Comparison of ENCODE assay signal across 1 cellular context in the genomic region with DNA sequence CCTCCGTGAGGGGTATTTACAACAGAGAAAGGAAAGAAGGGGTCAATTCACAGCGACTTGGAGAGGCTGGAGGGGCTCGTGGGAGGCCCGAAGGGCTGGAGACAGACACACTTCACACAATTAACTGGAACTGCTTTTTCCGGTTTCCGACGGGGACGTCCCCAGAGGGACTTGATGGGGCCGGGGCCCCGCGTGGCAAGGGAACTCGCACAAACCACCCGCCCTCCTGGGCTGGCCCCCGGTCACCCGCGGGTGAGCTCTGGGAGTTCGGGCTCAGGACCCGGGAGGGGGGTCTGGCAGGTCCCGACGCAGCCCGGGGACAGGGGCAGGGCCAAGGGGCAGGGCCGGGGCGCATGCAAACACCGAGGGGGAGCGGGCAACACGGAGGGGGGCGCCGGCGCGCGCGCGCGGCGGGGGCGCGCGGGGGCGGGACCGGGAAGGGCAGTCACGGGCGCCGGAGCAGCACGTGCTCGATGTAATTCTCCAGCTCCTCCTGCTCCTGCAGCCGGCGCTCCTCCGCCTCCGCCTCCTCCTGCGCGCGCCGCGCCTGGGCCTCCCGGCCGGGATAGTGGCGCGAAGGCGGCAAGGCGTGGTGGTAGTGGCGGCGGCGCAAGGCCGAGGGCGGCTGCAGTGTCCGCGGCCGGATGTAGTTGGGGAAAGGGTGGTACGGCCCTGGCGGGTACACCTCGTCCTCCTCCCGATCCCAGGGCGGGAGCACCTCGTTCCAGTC.
TF ChIP-seq lines count a peak whose summit lies in the region.

No MANE protein-coding gene starts in this region.

TF ChIP-seq in K562, 482 proteins besides CTCF, POLR2A, EP300 and RAD21 (continued from another document and continues in another):
- TF ChIP-seq, protein P1, sequence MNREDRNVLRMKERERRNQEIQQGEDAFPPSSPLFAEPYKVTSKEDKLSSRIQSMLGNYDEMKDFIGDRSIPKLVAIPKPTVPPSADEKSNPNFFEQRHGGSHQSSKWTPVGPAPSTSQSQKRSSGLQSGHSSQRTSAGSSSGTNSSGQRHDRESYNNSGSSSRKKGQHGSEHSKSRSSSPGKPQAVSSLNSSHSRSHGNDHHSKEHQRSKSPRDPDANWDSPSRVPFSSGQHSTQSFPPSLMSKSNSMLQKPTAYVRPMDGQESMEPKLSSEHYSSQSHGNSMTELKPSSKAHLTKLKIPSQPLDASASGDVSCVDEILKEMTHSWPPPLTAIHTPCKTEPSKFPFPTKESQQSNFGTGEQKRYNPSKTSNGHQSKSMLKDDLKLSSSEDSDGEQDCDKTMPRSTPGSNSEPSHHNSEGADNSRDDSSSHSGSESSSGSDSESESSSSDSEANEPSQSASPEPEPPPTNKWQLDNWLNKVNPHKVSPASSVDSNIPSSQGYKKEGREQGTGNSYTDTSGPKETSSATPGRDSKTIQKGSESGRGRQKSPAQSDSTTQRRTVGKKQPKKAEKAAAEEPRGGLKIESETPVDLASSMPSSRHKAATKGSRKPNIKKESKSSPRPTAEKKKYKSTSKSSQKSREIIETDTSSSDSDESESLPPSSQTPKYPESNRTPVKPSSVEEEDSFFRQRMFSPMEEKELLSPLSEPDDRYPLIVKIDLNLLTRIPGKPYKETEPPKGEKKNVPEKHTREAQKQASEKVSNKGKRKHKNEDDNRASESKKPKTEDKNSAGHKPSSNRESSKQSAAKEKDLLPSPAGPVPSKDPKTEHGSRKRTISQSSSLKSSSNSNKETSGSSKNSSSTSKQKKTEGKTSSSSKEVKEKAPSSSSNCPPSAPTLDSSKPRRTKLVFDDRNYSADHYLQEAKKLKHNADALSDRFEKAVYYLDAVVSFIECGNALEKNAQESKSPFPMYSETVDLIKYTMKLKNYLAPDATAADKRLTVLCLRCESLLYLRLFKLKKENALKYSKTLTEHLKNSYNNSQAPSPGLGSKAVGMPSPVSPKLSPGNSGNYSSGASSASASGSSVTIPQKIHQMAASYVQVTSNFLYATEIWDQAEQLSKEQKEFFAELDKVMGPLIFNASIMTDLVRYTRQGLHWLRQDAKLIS (CRISPR knock-in tag; IDR thresholded peaks at IDR 0.05) = no peak
- TF ChIP-seq CSDE1 (IDR thresholded peaks at IDR 0.05) (no peak), TBL1XR1 (IDR thresholded peaks at IDR 0.05; ENCODE audit: low read length in 2 of 2) (no peak), PRPF4 (IDR thresholded peaks at IDR 0.05; ENCODE audit: insufficient read depth, low read depth, low read length, poor library complexity, severe bottlenecking) (no peak), ELF4 (CRISPR knock-in tag; IDR thresholded peaks at IDR 0.05) (no peak), TRIM28 (IDR thresholded peaks at IDR 0.05) (no peak), RFX7 (CRISPR knock-in tag; IDR thresholded peaks at IDR 0.05) (no peak), RBM17 (IDR thresholded peaks at IDR 0.05; ENCODE audit: borderline replicate concordance, low read depth, low read length) (no peak), ZNF830 (CRISPR knock-in tag; IDR thresholded peaks at IDR 0.05) (no peak), KDM2B (CRISPR knock-in tag; IDR thresholded peaks at IDR 0.05) (0 out of 2 replicates have a peak, but pooled peaks have one; percentile 28), ZBTB17 (CRISPR knock-in tag; IDR thresholded peaks at IDR 0.05) (no peak), ASH1L (IDR thresholded peaks at IDR 0.05; ENCODE audit: borderline replicate concordance, low read depth, partially characterized antibody) (no peak), SMARCA5 (IDR thresholded peaks at IDR 0.05) (no peak), SNIP1 (IDR thresholded peaks at IDR 0.05; ENCODE audit: low read depth) (no peak), FIP1L1 (IDR thresholded peaks at IDR 0.05; ENCODE audit: low read depth, low read length, poor library complexity, severe bottlenecking) (peak; percentile 22), DNMT1 (IDR thresholded peaks at IDR 0.05) (no peak), ZNF589 (CRISPR knock-in tag; IDR thresholded peaks at IDR 0.05; ENCODE audit: low read depth) (no peak), CBFA2T2 (conservative IDR thresholded peaks at IDR 0.05) (no peak), NELFE (IDR thresholded peaks at IDR 0.05; ENCODE audit: insufficient read depth, insufficient read length) (no peak), PTBP1 (IDR thresholded peaks at IDR 0.05; ENCODE audit: low read depth, low read length) (no peak), HDAC6 (IDR thresholded peaks at IDR 0.05; ENCODE audit: low read depth, low read length) (no peak), NR3C1 (CRISPR knock-in tag; IDR thresholded peaks at IDR 0.05) (no peak; the same call in 1 of the 2 replicates), KLF16 (IDR thresholded peaks at IDR 0.05) (no peak), TBP (optimal IDR thresholded peaks at IDR 0.05; ENCODE audit: low read depth, low read length) (no peak), ZNF707 (CRISPR knock-in tag; conservative IDR thresholded peaks at IDR 0.05) (no peak), SREBF1 (IDR thresholded peaks at IDR 0.05; ENCODE audit: borderline replicate concordance, low read depth, low read length) (no peak), NR2C2 (CRISPR knock-in tag; IDR thresholded peaks at IDR 0.05) (no peak), NR2C2 (tag; IDR thresholded peaks at IDR 0.05) (no peak), HNRNPL (IDR thresholded peaks at IDR 0.05; ENCODE audit: low read depth, low read length) (no peak)
- TF ChIP-seq, protein P2, sequence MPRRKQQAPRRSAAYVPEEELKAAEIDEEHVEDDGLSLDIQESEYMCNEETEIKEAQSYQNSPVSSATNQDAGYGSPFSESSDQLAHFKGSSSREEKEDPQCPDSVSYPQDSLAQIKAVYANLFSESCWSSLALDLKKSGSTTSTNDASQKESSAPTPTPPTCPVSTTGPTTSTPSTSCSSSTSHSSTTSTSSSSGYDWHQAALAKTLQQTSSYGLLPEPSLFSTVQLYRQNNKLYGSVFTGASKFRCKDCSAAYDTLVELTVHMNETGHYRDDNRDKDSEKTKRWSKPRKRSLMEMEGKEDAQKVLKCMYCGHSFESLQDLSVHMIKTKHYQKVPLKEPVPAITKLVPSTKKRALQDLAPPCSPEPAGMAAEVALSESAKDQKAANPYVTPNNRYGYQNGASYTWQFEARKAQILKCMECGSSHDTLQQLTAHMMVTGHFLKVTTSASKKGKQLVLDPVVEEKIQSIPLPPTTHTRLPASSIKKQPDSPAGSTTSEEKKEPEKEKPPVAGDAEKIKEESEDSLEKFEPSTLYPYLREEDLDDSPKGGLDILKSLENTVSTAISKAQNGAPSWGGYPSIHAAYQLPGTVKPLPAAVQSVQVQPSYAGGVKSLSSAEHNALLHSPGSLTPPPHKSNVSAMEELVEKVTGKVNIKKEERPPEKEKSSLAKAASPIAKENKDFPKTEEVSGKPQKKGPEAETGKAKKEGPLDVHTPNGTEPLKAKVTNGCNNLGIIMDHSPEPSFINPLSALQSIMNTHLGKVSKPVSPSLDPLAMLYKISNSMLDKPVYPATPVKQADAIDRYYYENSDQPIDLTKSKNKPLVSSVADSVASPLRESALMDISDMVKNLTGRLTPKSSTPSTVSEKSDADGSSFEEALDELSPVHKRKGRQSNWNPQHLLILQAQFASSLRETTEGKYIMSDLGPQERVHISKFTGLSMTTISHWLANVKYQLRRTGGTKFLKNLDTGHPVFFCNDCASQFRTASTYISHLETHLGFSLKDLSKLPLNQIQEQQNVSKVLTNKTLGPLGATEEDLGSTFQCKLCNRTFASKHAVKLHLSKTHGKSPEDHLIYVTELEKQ (CRISPR knock-in tag; IDR thresholded peaks at IDR 0.05) = no peak
- TF ChIP-seq, protein P3, sequence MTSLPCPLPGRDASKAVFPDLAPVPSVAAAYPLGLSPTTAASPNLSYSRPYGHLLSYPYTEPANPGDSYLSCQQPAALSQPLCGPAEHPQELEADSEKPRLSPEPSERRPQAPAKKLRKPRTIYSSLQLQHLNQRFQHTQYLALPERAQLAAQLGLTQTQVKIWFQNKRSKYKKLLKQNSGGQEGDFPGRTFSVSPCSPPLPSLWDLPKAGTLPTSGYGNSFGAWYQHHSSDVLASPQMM (CRISPR knock-in tag; IDR thresholded peaks at IDR 0.05) = no peak
- TF ChIP-seq, protein P4, sequence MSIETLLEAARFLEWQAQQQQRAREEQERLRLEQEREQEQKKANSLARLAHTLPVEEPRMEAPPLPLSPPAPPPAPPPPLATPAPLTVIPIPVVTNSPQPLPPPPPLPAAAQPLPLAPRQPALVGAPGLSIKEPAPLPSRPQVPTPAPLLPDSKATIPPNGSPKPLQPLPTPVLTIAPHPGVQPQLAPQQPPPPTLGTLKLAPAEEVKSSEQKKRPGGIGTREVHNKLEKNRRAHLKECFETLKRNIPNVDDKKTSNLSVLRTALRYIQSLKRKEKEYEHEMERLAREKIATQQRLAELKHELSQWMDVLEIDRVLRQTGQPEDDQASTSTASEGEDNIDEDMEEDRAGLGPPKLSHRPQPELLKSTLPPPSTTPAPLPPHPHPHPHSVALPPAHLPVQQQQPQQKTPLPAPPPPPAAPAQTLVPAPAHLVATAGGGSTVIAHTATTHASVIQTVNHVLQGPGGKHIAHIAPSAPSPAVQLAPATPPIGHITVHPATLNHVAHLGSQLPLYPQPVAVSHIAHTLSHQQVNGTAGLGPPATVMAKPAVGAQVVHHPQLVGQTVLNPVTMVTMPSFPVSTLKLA (conservative IDR thresholded peaks at IDR 0.05) = peak; percentile 22 to 64; a peak in 2 of 4 replicates
- TF ChIP-seq, protein P5, sequence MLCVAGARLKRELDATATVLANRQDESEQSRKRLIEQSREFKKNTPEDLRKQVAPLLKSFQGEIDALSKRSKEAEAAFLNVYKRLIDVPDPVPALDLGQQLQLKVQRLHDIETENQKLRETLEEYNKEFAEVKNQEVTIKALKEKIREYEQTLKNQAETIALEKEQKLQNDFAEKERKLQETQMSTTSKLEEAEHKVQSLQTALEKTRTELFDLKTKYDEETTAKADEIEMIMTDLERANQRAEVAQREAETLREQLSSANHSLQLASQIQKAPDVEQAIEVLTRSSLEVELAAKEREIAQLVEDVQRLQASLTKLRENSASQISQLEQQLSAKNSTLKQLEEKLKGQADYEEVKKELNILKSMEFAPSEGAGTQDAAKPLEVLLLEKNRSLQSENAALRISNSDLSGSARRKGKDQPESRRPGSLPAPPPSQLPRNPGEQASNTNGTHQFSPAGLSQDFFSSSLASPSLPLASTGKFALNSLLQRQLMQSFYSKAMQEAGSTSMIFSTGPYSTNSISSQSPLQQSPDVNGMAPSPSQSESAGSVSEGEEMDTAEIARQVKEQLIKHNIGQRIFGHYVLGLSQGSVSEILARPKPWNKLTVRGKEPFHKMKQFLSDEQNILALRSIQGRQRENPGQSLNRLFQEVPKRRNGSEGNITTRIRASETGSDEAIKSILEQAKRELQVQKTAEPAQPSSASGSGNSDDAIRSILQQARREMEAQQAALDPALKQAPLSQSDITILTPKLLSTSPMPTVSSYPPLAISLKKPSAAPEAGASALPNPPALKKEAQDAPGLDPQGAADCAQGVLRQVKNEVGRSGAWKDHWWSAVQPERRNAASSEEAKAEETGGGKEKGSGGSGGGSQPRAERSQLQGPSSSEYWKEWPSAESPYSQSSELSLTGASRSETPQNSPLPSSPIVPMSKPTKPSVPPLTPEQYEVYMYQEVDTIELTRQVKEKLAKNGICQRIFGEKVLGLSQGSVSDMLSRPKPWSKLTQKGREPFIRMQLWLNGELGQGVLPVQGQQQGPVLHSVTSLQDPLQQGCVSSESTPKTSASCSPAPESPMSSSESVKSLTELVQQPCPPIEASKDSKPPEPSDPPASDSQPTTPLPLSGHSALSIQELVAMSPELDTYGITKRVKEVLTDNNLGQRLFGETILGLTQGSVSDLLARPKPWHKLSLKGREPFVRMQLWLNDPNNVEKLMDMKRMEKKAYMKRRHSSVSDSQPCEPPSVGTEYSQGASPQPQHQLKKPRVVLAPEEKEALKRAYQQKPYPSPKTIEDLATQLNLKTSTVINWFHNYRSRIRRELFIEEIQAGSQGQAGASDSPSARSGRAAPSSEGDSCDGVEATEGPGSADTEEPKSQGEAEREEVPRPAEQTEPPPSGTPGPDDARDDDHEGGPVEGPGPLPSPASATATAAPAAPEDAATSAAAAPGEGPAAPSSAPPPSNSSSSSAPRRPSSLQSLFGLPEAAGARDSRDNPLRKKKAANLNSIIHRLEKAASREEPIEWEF (CRISPR knock-in tag; IDR thresholded peaks at IDR 0.05) = no peak
- TF ChIP-seq, protein P6, sequence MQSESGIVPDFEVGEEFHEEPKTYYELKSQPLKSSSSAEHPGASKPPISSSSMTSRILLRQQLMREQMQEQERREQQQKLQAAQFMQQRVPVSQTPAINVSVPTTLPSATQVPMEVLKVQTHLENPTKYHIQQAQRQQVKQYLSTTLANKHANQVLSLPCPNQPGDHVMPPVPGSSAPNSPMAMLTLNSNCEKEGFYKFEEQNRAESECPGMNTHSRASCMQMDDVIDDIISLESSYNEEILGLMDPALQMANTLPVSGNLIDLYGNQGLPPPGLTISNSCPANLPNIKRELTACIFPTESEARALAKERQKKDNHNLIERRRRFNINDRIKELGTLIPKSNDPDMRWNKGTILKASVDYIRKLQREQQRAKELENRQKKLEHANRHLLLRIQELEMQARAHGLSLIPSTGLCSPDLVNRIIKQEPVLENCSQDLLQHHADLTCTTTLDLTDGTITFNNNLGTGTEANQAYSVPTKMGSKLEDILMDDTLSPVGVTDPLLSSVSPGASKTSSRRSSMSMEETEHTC (IDR thresholded peaks at IDR 0.05) = peak; percentile 60; the same call in 1 of the 2 replicates
- TF ChIP-seq, protein P7, sequence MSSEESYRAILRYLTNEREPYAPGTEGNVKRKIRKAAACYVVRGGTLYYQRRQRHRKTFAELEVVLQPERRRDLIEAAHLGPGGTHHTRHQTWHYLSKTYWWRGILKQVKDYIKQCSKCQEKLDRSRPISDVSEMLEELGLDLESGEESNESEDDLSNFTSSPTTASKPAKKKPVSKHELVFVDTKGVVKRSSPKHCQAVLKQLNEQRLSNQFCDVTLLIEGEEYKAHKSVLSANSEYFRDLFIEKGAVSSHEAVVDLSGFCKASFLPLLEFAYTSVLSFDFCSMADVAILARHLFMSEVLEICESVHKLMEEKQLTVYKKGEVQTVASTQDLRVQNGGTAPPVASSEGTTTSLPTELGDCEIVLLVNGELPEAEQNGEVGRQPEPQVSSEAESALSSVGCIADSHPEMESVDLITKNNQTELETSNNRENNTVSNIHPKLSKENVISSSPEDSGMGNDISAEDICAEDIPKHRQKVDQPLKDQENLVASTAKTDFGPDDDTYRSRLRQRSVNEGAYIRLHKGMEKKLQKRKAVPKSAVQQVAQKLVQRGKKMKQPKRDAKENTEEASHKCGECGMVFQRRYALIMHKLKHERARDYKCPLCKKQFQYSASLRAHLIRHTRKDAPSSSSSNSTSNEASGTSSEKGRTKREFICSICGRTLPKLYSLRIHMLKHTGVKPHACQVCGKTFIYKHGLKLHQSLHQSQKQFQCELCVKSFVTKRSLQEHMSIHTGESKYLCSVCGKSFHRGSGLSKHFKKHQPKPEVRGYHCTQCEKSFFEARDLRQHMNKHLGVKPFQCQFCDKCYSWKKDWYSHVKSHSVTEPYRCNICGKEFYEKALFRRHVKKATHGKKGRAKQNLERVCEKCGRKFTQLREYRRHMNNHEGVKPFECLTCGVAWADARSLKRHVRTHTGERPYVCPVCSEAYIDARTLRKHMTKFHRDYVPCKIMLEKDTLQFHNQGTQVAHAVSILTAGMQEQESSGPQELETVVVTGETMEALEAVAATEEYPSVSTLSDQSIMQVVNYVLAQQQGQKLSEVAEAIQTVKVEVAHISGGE (CRISPR knock-in tag; IDR thresholded peaks at IDR 0.05) = no peak; a peak in 1 of 6 replicates
- TF ChIP-seq, protein P8, sequence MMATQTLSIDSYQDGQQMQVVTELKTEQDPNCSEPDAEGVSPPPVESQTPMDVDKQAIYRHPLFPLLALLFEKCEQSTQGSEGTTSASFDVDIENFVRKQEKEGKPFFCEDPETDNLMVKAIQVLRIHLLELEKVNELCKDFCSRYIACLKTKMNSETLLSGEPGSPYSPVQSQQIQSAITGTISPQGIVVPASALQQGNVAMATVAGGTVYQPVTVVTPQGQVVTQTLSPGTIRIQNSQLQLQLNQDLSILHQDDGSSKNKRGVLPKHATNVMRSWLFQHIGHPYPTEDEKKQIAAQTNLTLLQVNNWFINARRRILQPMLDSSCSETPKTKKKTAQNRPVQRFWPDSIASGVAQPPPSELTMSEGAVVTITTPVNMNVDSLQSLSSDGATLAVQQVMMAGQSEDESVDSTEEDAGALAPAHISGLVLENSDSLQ (IDR thresholded peaks at IDR 0.05) = no peak
